ENCODE assay signal across 17 cellular contexts in the genomic region with DNA sequence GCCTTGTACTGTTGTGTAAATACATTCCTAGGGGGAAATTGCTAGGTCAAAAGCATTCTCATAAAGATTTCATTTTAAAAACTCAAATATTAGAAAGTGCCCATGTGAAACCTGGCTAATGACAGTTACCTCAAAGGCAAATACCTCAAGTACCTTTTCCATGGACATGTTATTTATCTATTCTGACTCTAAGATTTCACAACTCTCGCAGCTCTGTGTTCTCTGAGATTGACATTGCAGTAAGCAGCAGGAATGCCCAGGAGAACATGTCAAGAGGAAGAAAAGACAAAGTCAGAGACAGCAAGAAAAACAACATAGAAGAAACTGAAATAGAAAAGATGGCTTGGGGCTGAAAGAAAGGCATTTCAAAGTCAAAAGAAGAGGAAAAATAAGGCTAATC.
DNase-seq lines count a peak whose midpoint lies in the region; ATAC-seq and TF ChIP-seq lines count a peak whose summit lies in the region.
"Had no signal": no experiment of that assay in that cellular context is flagged by ENCODE, and none has a peak within 500 bp of the region (broad histone marks: within the 10 kb centered on the region; RNA-seq: fewer than 3 reads in every experiment).

No MANE protein-coding gene starts in this region.

- DNase-seq in NCI-H226 (peak; percentile 11), epithelial cell of esophagus (ENCODE audit: low read depth) (peak; percentile 13), right lobe of liver (no peak), prostate gland (ENCODE audit: low spot score) (peak; percentile 44), AG08396 (ENCODE audit: low spot score) (no peak), activated T-cell treated with anti-CD3 and anti-CD28 coated beads for 4 hours (no peak)
- DNase-seq: 8988T; BE2C; CD4-positive, alpha-beta memory T cell; DMS153; DMS79 treated with DMSO at 0.1 percent for 48 hours; EL; H9; IMR-90 had no signal

- H3K9me3 ChIP-seq in right lobe of liver = no peaks in the 10 kb centered on the region
- H3K9me3 ChIP-seq in prostate gland = no peaks in the 10 kb centered on the region
- H3K9me3 ChIP-seq: BE2C had no signal

- no peak overlapping the region for H3K4me3 ChIP-seq in epithelial cell of esophagus (ENCODE audit: low read length)
- H3K4me3 ChIP-seq in right lobe of liver = no peak overlapping the region
- no peak overlapping the region for H3K4me3 ChIP-seq in prostate gland
- H3K4me3 ChIP-seq: GM23338 had no signal

- H3K27ac ChIP-seq in right lobe of liver (no peak overlapping the region), prostate gland (no peak overlapping the region)
- H3K27ac ChIP-seq: C4-2B had no signal

- intact Hi-C loops in right lobe of liver (cut with DNase I) = no loop called here
- intact Hi-C loops in prostate gland (cut with DNase I) = no loop called here

- H3K27me3 ChIP-seq in right lobe of liver = no peaks in the 10 kb centered on the region
- no peaks in the 10 kb centered on the region for H3K27me3 ChIP-seq in prostate gland (replicated peaks; ENCODE audit: insufficient read depth)
- H3K27me3 ChIP-seq: BE2C had no signal

- H3K36me3 ChIP-seq in right lobe of liver = no peaks in the 10 kb centered on the region
- no peaks in the 10 kb centered on the region for H3K36me3 ChIP-seq in prostate gland
- H3K36me3 ChIP-seq: BE2C had no signal

- TF ChIP-seq CTCF in epithelial cell of esophagus (IDR thresholded peaks at IDR 0.05; ENCODE audit: insufficient read depth, low read depth, low read length, missing control alignments) (no peak), right lobe of liver (IDR thresholded peaks at IDR 0.05) (no peak), prostate gland (IDR thresholded peaks at IDR 0.05) (no peak)

- peak; percentile 75 to 88 (median 78) for ATAC-seq in right lobe of liver
- no peak for ATAC-seq in HG03520 (IDR thresholded peaks at IDR 0.05; ENCODE audit: unreplicated experiment)
- ATAC-seq: GM23338 had no signal

- TF ChIP-seq POLR2A in right lobe of liver (IDR thresholded peaks at IDR 0.05) (no peak), prostate gland (IDR thresholded peaks at IDR 0.05) (no peak)

- H3K4me1 ChIP-seq in right lobe of liver (peaks cover 0 to 8% (median 0%) of the 10 kb centered on the region in 4 donors), prostate gland (replicated peaks) (no peaks in the 10 kb centered on the region)
- H3K4me1 ChIP-seq: BE2C had no signal

- WGBS in right lobe of liver (ENCODE audit: insufficient coverage, low coverage, low lambda C conversion rate, missing lambda C conversion rate) = 40% methylated on average over 1 of the region's 1 CpG
- 56% methylated on average over 1 of the region's 1 CpG for WGBS in prostate gland

Comparison
In these comparisons a context has a peak if more than half of its experiments do, and no peak if none do; other contexts are left out.
1. DNase-seq: peak in NCI-H226 (single experiment), epithelial cell of esophagus (single experiment) and prostate gland (single experiment); none in right lobe of liver (0 of 3), AG08396 (single experiment) and activated T-cell treated with anti-CD3 and anti-CD28 coated beads for 4 hours (single experiment).